Comparison of ENCODE assay signal across 1 cellular context in the genomic region with DNA sequence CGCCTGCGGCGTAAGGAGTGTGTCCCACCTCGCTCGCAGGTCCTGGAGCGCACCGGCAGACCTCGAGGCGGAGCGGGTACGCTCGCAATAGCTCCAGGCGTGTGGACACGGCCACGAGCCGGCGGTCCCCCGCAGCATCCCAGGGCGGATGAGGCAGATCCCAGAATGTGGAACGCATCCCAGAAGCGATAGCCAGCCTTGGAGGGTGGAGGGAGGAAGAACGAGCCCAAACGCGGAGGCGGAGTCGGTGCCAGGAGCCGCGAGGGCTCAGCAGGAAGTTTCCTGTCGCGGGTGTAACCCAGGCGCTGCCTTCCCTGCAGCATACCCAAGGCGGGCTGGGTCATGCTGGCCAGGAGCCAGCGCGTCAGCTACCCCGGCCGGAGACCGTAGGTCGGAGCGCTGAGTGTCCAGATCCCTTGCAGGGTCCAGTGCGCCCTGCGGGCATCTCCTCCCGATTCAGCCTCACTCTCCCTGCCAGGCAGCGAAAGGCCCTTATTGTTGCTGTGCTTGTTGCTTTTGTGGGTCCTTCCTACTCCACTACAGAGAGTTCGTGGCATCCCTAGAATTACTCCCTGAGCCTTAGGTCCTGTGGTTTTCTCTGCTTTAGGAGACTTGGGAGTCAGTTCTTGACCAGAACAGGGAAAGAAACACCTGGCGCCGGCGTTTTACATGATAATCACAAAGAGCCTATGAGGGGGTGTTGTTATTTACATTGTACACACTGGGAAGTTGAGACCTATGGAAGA.
TF ChIP-seq lines count a peak whose summit lies in the region.

No MANE protein-coding gene starts in this region.

TF ChIP-seq in IMR-90, 13 proteins besides CTCF, POLR2A, EP300 and RAD21:
- TF ChIP-seq CHD1 (IDR thresholded peaks at IDR 0.05; ENCODE audit: low read depth, low read length) (no peak), RFX5 (IDR thresholded peaks at IDR 0.05; ENCODE audit: low read depth, low read length) (no peak), MXI1 (IDR thresholded peaks at IDR 0.05; ENCODE audit: borderline replicate concordance, low read depth, low read length) (no peak), BHLHE40 (IDR thresholded peaks at IDR 0.05; ENCODE audit: low read depth, low read length) (no peak), NFE2L2 (IDR thresholded peaks at IDR 0.05; ENCODE audit: low read depth, low read length) (no peak)
- TF ChIP-seq, protein P1, sequence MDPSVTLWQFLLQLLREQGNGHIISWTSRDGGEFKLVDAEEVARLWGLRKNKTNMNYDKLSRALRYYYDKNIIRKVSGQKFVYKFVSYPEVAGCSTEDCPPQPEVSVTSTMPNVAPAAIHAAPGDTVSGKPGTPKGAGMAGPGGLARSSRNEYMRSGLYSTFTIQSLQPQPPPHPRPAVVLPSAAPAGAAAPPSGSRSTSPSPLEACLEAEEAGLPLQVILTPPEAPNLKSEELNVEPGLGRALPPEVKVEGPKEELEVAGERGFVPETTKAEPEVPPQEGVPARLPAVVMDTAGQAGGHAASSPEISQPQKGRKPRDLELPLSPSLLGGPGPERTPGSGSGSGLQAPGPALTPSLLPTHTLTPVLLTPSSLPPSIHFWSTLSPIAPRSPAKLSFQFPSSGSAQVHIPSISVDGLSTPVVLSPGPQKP (IDR thresholded peaks at IDR 0.05; ENCODE audit: borderline replicate concordance, low read depth, low read length), result no peak
